Comparison of ENCODE assay signal across 1 cellular context in genomic region chr1:25517476-25518394, GRCh38.
TF ChIP-seq lines count a peak whose summit lies in the region.

No MANE protein-coding gene starts in this region.

TF ChIP-seq in WTC11, 78 proteins besides CTCF, POLR2A, EP300 and RAD21 (continued from another document):
- TF ChIP-seq PREB (CRISPR knock-in tag; IDR thresholded peaks at IDR 0.05; ENCODE audit: borderline replicate concordance) (no peak), KAT7 (CRISPR knock-in tag; IDR thresholded peaks at IDR 0.05; ENCODE audit: borderline replicate concordance) (no peak), FOXP1 (CRISPR knock-in tag; IDR thresholded peaks at IDR 0.05; ENCODE audit: borderline replicate concordance) (peak; percentile 40; the same call in 1 of the 2 replicates), USF2 (CRISPR knock-in tag; IDR thresholded peaks at IDR 0.05) (peak; percentile 62; the same call in 1 of the 2 replicates)
TF ChIP-seq in WTC11: peak in this region for 5.
